ENCODE assay signal across 11 cellular contexts in genomic region chr3:195148553-195148952, GRCh38.
A peak's percentile ranks its signal among the peaks of the same experiment; 100 is the strongest.
DNase-seq lines count a peak whose midpoint lies in the region; ATAC-seq and TF ChIP-seq lines count a peak whose summit lies in the region.
"Had no signal": no experiment of that assay in that cellular context is flagged by ENCODE, and none has a peak within 500 bp of the region (broad histone marks: within the 10 kb centered on the region; RNA-seq: fewer than 3 reads in every experiment).

No MANE protein-coding gene starts in this region.

- H3K27ac ChIP-seq in A673 (ENCODE audit: low read depth, low read length, poor library complexity, severe bottlenecking) (peak overlapping the region; percentile 36), muscle layer of colon (ENCODE audit: low read depth, low read length) (peak overlapping the region; percentile 39), RWPE1 (no peak overlapping the region)

- H3K4me1 Mint-ChIP-seq in activated naive CD8-positive, alpha-beta T cell (ENCODE audit: low read depth), result peaks cover 34% of the 10 kb centered on the region

- H3K4me1 ChIP-seq in A673 (ENCODE audit: insufficient read depth, low read length, poor library complexity, severe bottlenecking) (peaks cover 56% of the 10 kb centered on the region), muscle layer of colon (ENCODE audit: insufficient read depth, low read length) (peaks cover 32% of the 10 kb centered on the region)

- TF ChIP-seq CTCF in A673 (conservative IDR thresholded peaks at IDR 0.05; ENCODE audit: low read depth, low read length) (no peak), GM12865 (IDR thresholded peaks at IDR 0.05; ENCODE audit: insufficient read depth, low read depth, low read length, missing control alignments) (no peak), RWPE1 (conservative IDR thresholded peaks at IDR 0.05; ENCODE audit: low read depth) (no peak)

- peaks cover 3% of the 10 kb centered on the region for H3K36me3 Mint-ChIP-seq in activated naive CD8-positive, alpha-beta T cell

- no peak for ATAC-seq in HG03432 (IDR thresholded peaks at IDR 0.05; ENCODE audit: unreplicated experiment)

- POLR2A ChIA-PET in A673 (lab: Charles Lee; ENCODE audit: low non-redundant PET) (interaction anchor here (0.7 kb wide), 1 partner anchor 13 kb away, joined by 4 read pairs; no protein-coding TSS in a partner anchor), RWPE1 (lab: Yijun Ruan, JAX; ENCODE audit: low non-redundant PET) (no interaction called here)

- H3K36me3 ChIP-seq in A673 (ENCODE audit: insufficient read depth, low read length, poor library complexity, severe bottlenecking) (no peaks in the 10 kb centered on the region), muscle layer of colon (ENCODE audit: insufficient read depth, low read length) (no peaks in the 10 kb centered on the region)

- CTCF ChIA-PET in A673 (lab: Charles Lee), result no interaction called here
- CTCF ChIA-PET in RWPE1 (lab: Yijun Ruan, JAX), result interaction anchor here (0.5 kb wide), 1 partner anchor 515 kb away, joined by 3 read pairs; no protein-coding TSS in a partner anchor

- intact Hi-C loops in A673 (cut with micrococcal nuclease; ENCODE audit: unreplicated experiment), result no loop called here

- no peaks in the 10 kb centered on the region for H3K27me3 Mint-ChIP-seq in activated naive CD8-positive, alpha-beta T cell

- H3K9ac ChIP-seq in muscle layer of colon (ENCODE audit: low read length), result no peak overlapping the region

- no peak for DNase-seq in A673 (ENCODE audit: low spot score)
- DNase-seq in GM12865 (ENCODE audit: low read depth), result peak; percentile 60
- DNase-seq in NCI-H2081 (lab: John Stamatoyannopoulos, UW), result no peak
- no peak for DNase-seq in stimulated activated CD4-positive, alpha-beta T cell treated with anti-CD3 and anti-CD28 coated beads, Interleukin-15, amount 100 ng/mL, for 24 hours
- no peak for DNase-seq in RWPE1 (ENCODE audit: low spot score)
- DNase-seq: amygdala, mammary epithelial cell, NCI-H1105 treated with DMSO at 0.1 percent for 48 hours had no signal

- no TSS peak for BruUV-seq in A673 (replicated peaks; lab: Mats Ljungman, UMichigan)

- H3K4me3 ChIP-seq in A673 (ENCODE audit: low read depth, low read length, poor library complexity, severe bottlenecking) (no peak overlapping the region), GM12865 (ENCODE audit: low read depth, low read length) (peak overlapping the region; percentile 70), muscle layer of colon (ENCODE audit: low read depth in 1 of 2, low read length in 2 of 2) (peak overlapping the region in 1 of 2 donors; percentile 24)

- H3K9me3 Mint-ChIP-seq in activated naive CD8-positive, alpha-beta T cell (ENCODE audit: low read depth), result no peaks in the 10 kb centered on the region

- H3K9me3 ChIP-seq in A673 (ENCODE audit: low read depth, low read length, poor library complexity, severe bottlenecking) (no peaks in the 10 kb centered on the region), muscle layer of colon (ENCODE audit: low read length) (no peaks in the 10 kb centered on the region)

- H3K4me3 Mint-ChIP-seq in activated naive CD8-positive, alpha-beta T cell, result peak overlapping the region; percentile 86

- H3K27me3 ChIP-seq in A673 (replicated peaks; ENCODE audit: insufficient read depth, low read depth, low read length, poor library complexity), result no peaks in the 10 kb centered on the region
- no peaks in the 10 kb centered on the region for H3K27me3 ChIP-seq in muscle layer of colon (ENCODE audit: control insufficient read depth in 1 of 2, insufficient read depth in 2 of 2, low read length in 2 of 2)

- peak overlapping the region; percentile 24 for H3K27ac Mint-ChIP-seq in activated naive CD8-positive, alpha-beta T cell
